In the genomic region with DNA sequence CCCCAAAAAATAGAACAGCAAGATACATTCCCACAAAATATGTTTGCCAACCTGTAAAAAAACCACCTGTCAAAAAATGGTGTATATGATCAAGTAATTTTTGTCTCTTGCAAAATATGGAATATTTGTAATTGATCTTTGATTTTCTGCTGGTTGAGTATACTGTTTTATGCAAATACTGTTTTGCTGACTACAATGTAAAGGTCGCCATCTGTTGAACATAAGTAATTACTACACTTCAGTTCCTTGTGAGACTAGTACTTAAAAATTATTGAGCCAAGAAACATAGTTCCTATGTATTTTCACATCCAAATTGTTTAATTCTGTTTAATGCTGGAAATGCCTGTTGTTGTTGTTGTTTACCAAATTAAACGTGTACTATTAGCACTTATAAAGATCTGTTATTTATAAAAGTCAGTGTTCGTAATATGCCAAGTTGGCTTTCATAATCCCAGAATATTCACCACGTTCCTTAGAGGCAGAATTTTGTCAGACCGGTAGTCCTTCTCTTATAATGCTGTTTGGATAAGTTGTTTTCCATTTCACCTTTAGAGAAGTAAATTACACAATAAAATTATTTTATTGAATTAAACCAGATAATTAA, we compare ENCODE assay signal across 8 cellular contexts.
DNase-seq lines count a peak whose midpoint lies in the region; ATAC-seq, FAIRE-seq and TF ChIP-seq lines count a peak whose summit lies in the region.

No MANE protein-coding gene starts in this region.

- peak overlapping the region; percentile 62 for H3K27ac ChIP-seq in A673 (ENCODE audit: low read depth, low read length, poor library complexity, severe bottlenecking)
- no peak overlapping the region for H3K27ac ChIP-seq in upper lobe of left lung

- DNase-seq in A673 (ENCODE audit: low spot score) (peak; percentile 61), GM10266 (ENCODE audit: extremely low spot score) (peak; percentile 25), HFFc6 (peak; percentile 48), NCI-H1417 (lab: John Stamatoyannopoulos, UW) (peak; percentile 10 to 74 (median 50)), amniotic stem cell (lab: John Stamatoyannopoulos, UW) (peak; percentile 11), upper lobe of left lung (no peak), ureter (ENCODE audit: low spot score) (no peak)

- peak; percentile 98 for FAIRE-seq in islet of Langerhans (lab: Jason Lieb, UNC)

- H3K4me3 ChIP-seq in A673 (ENCODE audit: low read depth, low read length, poor library complexity, severe bottlenecking) (no peak overlapping the region), upper lobe of left lung (no peak overlapping the region)

- H3K4me1 ChIP-seq in A673 (ENCODE audit: insufficient read depth, low read length, poor library complexity, severe bottlenecking) (peaks cover 21% of the 10 kb centered on the region), upper lobe of left lung (peaks cover 0 to 8% (median 2%) of the 10 kb centered on the region in 4 donors)

- peaks cover 22% of the 10 kb centered on the region for H3K36me3 Mint-ChIP-seq in HFFc6 (ENCODE audit: low read depth)

- H3K27me3 ChIP-seq in A673 (replicated peaks; ENCODE audit: insufficient read depth, low read depth, low read length, poor library complexity) (no peaks in the 10 kb centered on the region), upper lobe of left lung (no peaks in the 10 kb centered on the region)

- peak in 1 of 2 donors; percentile 75 for ATAC-seq in upper lobe of left lung (ENCODE audit: low FRiP score in 2 of 2)

- peaks cover 16% of the 10 kb centered on the region for H3K36me3 ChIP-seq in A673 (ENCODE audit: insufficient read depth, low read length, poor library complexity, severe bottlenecking)
- peaks cover 0 to 8% (median 1%) of the 10 kb centered on the region in 4 donors for H3K36me3 ChIP-seq in upper lobe of left lung

- H3K27ac Mint-ChIP-seq in HFFc6, result no peak overlapping the region

- intact Hi-C loops in A673 (cut with micrococcal nuclease; ENCODE audit: unreplicated experiment), result loop anchor here (1.0 to 5.0 kb wide), 3 partner anchors 143 to 294 kb away; no protein-coding TSS in a partner anchor

- H3K4me3 Mint-ChIP-seq in HFFc6, result no peak overlapping the region

- no peak for TF ChIP-seq POLR2A in upper lobe of left lung (IDR thresholded peaks at IDR 0.05)

- WGBS in upper lobe of left lung, 2 donors, result 54 to 60% methylated on average over 5 of the region's 5 CpGs

- CTCF ChIA-PET in A673 (lab: Charles Lee), result no interaction called here

- H3K27me3 Mint-ChIP-seq in HFFc6 (ENCODE audit: insufficient read depth), result no peaks in the 10 kb centered on the region; the same call in 1 of the 2 replicates

- H3K9me3 ChIP-seq in A673 (ENCODE audit: low read depth, low read length, poor library complexity, severe bottlenecking) (no peaks in the 10 kb centered on the region), upper lobe of left lung (no peaks in the 10 kb centered on the region)

- TF ChIP-seq CTCF in A673 (conservative IDR thresholded peaks at IDR 0.05; ENCODE audit: low read depth, low read length) (peak; percentile 51), GM10266 (IDR thresholded peaks at IDR 0.05; ENCODE audit: control insufficient read depth, insufficient read depth, low read depth, missing control alignments) (peak; percentile 53), HFFc6 (IDR thresholded peaks at IDR 0.05) (peak; percentile 85), upper lobe of left lung (IDR thresholded peaks at IDR 0.05) (peak; percentile 42 to 73 (median 54))

- POLR2A ChIA-PET in A673 (lab: Charles Lee; ENCODE audit: low non-redundant PET), result no interaction called here

- no peak for TF ChIP-seq EP300 in upper lobe of left lung (IDR thresholded peaks at IDR 0.05)

- no peaks in the 10 kb centered on the region for H3K9me3 Mint-ChIP-seq in HFFc6

- no TSS peak for BruUV-seq in A673 (replicated peaks; lab: Mats Ljungman, UMichigan)

- peaks cover 30% of the 10 kb centered on the region for H3K4me1 Mint-ChIP-seq in HFFc6 (ENCODE audit: low read depth)

Comparison
In these comparisons a context has a peak if more than half of its experiments do, and no peak if none do; other contexts are left out.
1. DNase-seq: peak in A673 (single experiment), GM10266 (single experiment), HFFc6 (single experiment), NCI-H1417 (3 of 3) and amniotic stem cell (single experiment); none in upper lobe of left lung (0 of 2) and ureter (single experiment).
2. Peak in every context shown above with its lines, with median percentiles within 50 percentile points of each other: CTCF ChIP-seq.